12 cellular contexts compared by ENCODE assay signal in genomic region chr5:136079195-136079985, GRCh38. TPM values are rescaled to one million over a fixed set of nuclear protein-coding genes. Genes with fewer than 3 reads are reported as not detected.
DNase-seq lines count a peak whose midpoint lies in the region; ATAC-seq and TF ChIP-seq lines count a peak whose summit lies in the region.
"Had no signal": no experiment of that assay in that cellular context is flagged by ENCODE, and none has a peak within 500 bp of the region (broad histone marks: within the 10 kb centered on the region; RNA-seq: fewer than 3 reads in every experiment).

No MANE protein-coding gene starts in this region.

- peak overlapping the region in 1 of 2 donors; percentile 43 for H3K4me3 ChIP-seq in CD4-positive, alpha-beta memory T cell (ENCODE audit: low read length in 2 of 2)
- H3K4me3 ChIP-seq in coronary artery (peak overlapping the region; percentile 71), muscle layer of duodenum (ENCODE audit: low read depth in 1 of 2, low read length in 2 of 2) (peak overlapping the region; percentile 47 to 53), psoas muscle (no peak overlapping the region)

- peaks cover 12% of the 10 kb centered on the region for H3K27me3 ChIP-seq in CD4-positive, alpha-beta memory T cell (ENCODE audit: insufficient read depth, low read length)
- H3K27me3 ChIP-seq in muscle layer of duodenum (ENCODE audit: low read depth, low read length), result no peaks in the 10 kb centered on the region
- H3K27me3 ChIP-seq in psoas muscle (ENCODE audit: insufficient read depth in 3 of 3, low read length in 2 of 3), result no peaks in the 10 kb centered on the region
- H3K27me3 ChIP-seq: testis had no signal

- 80 to 81% (median 80%) methylated on average over 21 to 25 of the region's 25 CpGs for WGBS in psoas muscle, 3 donors

- H3K27me3 Mint-ChIP-seq in CD4-positive, alpha-beta memory T cell, result peaks cover 24 to 29% of the 10 kb centered on the region in 2 donors
- peaks cover 3% of the 10 kb centered on the region for H3K27me3 Mint-ChIP-seq in HFFc6 (ENCODE audit: insufficient read depth)

- peaks cover 9% of the 10 kb centered on the region for H3K4me1 ChIP-seq in CD4-positive, alpha-beta memory T cell (ENCODE audit: insufficient read depth, low read length)
- H3K4me1 ChIP-seq in muscle layer of duodenum (ENCODE audit: control insufficient read depth in 1 of 2, insufficient read depth in 2 of 2, low read length in 2 of 2), result peaks cover 9 to 11% of the 10 kb centered on the region in 2 donors
- H3K4me1 ChIP-seq in psoas muscle, result peaks cover 5% of the 10 kb centered on the region
- H3K4me1 ChIP-seq: testis had no signal

- no peaks in the 10 kb centered on the region for H3K36me3 Mint-ChIP-seq in CD4-positive, alpha-beta memory T cell
- H3K36me3 Mint-ChIP-seq in HFFc6 (ENCODE audit: low read depth), result no peaks in the 10 kb centered on the region

- 0 out of 2 replicates have a peak, but pooled peaks have one; percentile 13 for TF ChIP-seq CTCF in HFFc6 (IDR thresholded peaks at IDR 0.05)
- no peak for TF ChIP-seq CTCF in coronary artery (IDR thresholded peaks at IDR 0.05)
- TF ChIP-seq CTCF in psoas muscle (IDR thresholded peaks at IDR 0.05), result no peak

- no peaks in the 10 kb centered on the region for H3K36me3 ChIP-seq in CD4-positive, alpha-beta memory T cell (ENCODE audit: insufficient read depth, low read length)
- H3K36me3 ChIP-seq in muscle layer of duodenum (ENCODE audit: control insufficient read depth in 1 of 2, insufficient read depth in 2 of 2, low read length in 2 of 2) (no peaks in the 10 kb centered on the region), psoas muscle (ENCODE audit: insufficient read depth in 1 of 2, low read depth in 1 of 2) (no peaks in the 10 kb centered on the region)

- CTCF ChIA-PET in CD4-positive, alpha-beta memory T cell (lab: Charles Lee; ENCODE audit: partially characterized antibody), result interaction anchor here (0.8 to 5.7 kb wide), 7 partner anchors 16 to 191 kb away, joined by 3 to 41 read pairs (median 4); no protein-coding TSS in a partner anchor

- DNase-seq in CD4-positive, alpha-beta memory T cell, result peak in 1 of 5 donors; percentile 7
- DNase-seq in HFFc6 (no peak), coronary artery (ENCODE audit: low spot score) (no peak), inferior parietal cortex (ENCODE audit: extremely low spot score) (no peak), psoas muscle (no peak)
- no peak for DNase-seq in effector CD8-positive, alpha-beta T cell (lab: John Stamatoyannopoulos, UW)
- DNase-seq: activated CD8-positive, alpha-beta memory T cell treated with anti-CD3 and anti-CD28 coated beads for 24 hours; DND-41; NCI-H510A treated with DMSO at 0.1 percent for 48 hours; testis had no signal

- H3K4me3 Mint-ChIP-seq in CD4-positive, alpha-beta memory T cell, result peak overlapping the region; percentile 80 to 92 (median 84)
- peak overlapping the region; percentile 79; the same call in 1 of the 2 replicates for H3K4me3 Mint-ChIP-seq in HFFc6

- H3K9me3 ChIP-seq in CD4-positive, alpha-beta memory T cell (ENCODE audit: control insufficient read depth in 1 of 2, low read length in 2 of 2), result no peaks in the 10 kb centered on the region
- H3K9me3 ChIP-seq in muscle layer of duodenum (ENCODE audit: control insufficient read depth in 1 of 2, low read length in 2 of 2) (no peaks in the 10 kb centered on the region), psoas muscle (no peaks in the 10 kb centered on the region)
- H3K9me3 ChIP-seq: testis had no signal

- ATAC-seq in HG02885 (IDR thresholded peaks at IDR 0.05; ENCODE audit: poor library complexity, unreplicated experiment) (no peak), psoas muscle (no peak)

- H3K9me3 Mint-ChIP-seq in CD4-positive, alpha-beta memory T cell, result no peaks in the 10 kb centered on the region
- no peaks in the 10 kb centered on the region for H3K9me3 Mint-ChIP-seq in HFFc6

- intact Hi-C loops in CD4-positive, alpha-beta memory T cell (cut with micrococcal nuclease), result no loop called here
- intact Hi-C loops in psoas muscle (cut with DNase I), result no loop called here

- POLR2A ChIA-PET in CD4-positive, alpha-beta memory T cell (lab: Charles Lee; ENCODE audit: partially characterized antibody), result interaction anchor here (0.7 kb wide), 1 partner anchor 42 kb away, joined by 3 read pairs; no protein-coding TSS in a partner anchor

- H3K27ac ChIP-seq in CD4-positive, alpha-beta memory T cell (ENCODE audit: low read depth, low read length), result no peak overlapping the region
- H3K27ac ChIP-seq in coronary artery (no peak overlapping the region), muscle layer of duodenum (ENCODE audit: low read length) (no peak overlapping the region), psoas muscle (no peak overlapping the region)
- H3K27ac ChIP-seq: testis had no signal

- H3K4me1 Mint-ChIP-seq in CD4-positive, alpha-beta memory T cell, result peaks cover 7 to 13% (median 10%) of the 10 kb centered on the region in 4 donors
- H3K4me1 Mint-ChIP-seq in HFFc6 (ENCODE audit: low read depth), result 0 out of 2 replicates have a peak, but pooled peaks cover 6% of the 10 kb centered on the region

- H3K27ac Mint-ChIP-seq in CD4-positive, alpha-beta memory T cell, result peak overlapping the region in 3 of 7 donors; percentile 25 to 88 (median 60)
- no peak overlapping the region for H3K27ac Mint-ChIP-seq in HFFc6

RNA-seq across cellular contexts. Expression of gene TGFBI, which starts 50.6 kb away (rescaled TPM):
- total RNA-seq in CD4-positive, alpha-beta memory T cell, result 10 to 100 TPM; 12.7 to 13.2 TPM
- 1 to 10 TPM; 3.7 to 7.3 TPM for polyA plus RNA-seq in CD4-positive, alpha-beta memory T cell
- 100 to 1,000 TPM; 529 to 911 (median 784) TPM for total RNA-seq in HFFc6 (2021; fragmentation: NEBNext Ultra II Directional; extraction: Animal tissue kit (Norgen Biotek cat#: 25700))
- 10 to 100 TPM; 24.4 to 35.9 (median 30.3) TPM for total RNA-seq in psoas muscle
- polyA plus RNA-seq in psoas muscle, result 10 to 100 TPM; 18.8 to 28.3 (median 20.9) TPM

RNA-seq across cellular contexts. Expression of gene SMAD5, which starts 53.3 kb away (rescaled TPM):
- 10 to 100 TPM; 25.7 to 27.3 TPM for total RNA-seq in CD4-positive, alpha-beta memory T cell
- polyA plus RNA-seq in CD4-positive, alpha-beta memory T cell, result 10 to 100 TPM; 13.6 to 13.8 TPM
- 10 to 100 TPM; 54.9 to 66.9 (median 62.6) TPM for total RNA-seq in HFFc6 (2021; fragmentation: NEBNext Ultra II Directional; extraction: Animal tissue kit (Norgen Biotek cat#: 25700))
- total RNA-seq in psoas muscle, result 10 to 100 TPM; 35.8 to 49.6 (median 39.8) TPM
- polyA plus RNA-seq in psoas muscle, result 10 to 100 TPM in 1 of 3 donors, 1 to 10 TPM in 2; 9.2 to 22.5 (median 9.8) TPM

Comparison
In these comparisons a context has a peak if more than half of its experiments do, and no peak if none do; other contexts are left out.
1. RNA of gene TGFBI, which starts 50.6 kb away (total RNA-seq): 529 to 911 TPM in HFFc6; 24.4 to 35.9 TPM in psoas muscle and 12.7 to 13.2 TPM in CD4-positive, alpha-beta memory T cell; every median in the first group is over 10 times any median in the second.